Comparison of ENCODE assay signal across 9 cellular contexts in the genomic region with DNA sequence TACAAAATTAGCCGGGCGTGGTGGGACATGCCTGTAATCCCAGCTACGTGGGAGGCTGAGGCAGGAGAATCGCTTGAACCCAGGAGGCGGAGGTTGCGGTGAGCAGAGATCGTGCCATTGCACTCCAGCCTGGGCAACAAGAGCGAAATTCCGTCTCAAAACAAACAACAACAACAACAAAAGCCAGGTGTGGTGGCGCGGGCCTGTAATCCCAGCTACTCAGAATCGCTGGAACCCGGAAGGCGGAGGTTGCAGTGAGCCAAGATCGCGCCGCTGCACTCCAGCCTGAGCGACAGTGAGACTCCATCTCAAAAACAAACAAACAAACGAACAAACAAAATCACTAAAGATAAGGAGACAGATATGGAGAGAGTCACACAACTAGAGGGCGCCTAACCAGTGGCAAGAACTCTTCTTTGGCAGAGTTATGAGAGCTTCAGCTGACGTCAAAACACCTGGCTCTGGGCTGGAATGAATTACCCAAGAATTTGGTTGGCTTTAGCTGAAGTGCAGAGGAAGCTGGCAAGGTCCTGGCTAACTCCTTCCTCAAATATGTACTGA. TPM values are rescaled to one million over a fixed set of nuclear protein-coding genes. Genes with fewer than 3 reads are reported as not detected.
DNase-seq lines count a peak whose midpoint lies in the region; ATAC-seq and TF ChIP-seq lines count a peak whose summit lies in the region.
"Not testable (repeated sequence)": the region's sequence is repeated elsewhere in the genome, so short reads cannot be mapped to it uniquely, and the experiment has no call there.
"Had no signal": no experiment of that assay in that cellular context is flagged by ENCODE, and none has a peak within 500 bp of the region (broad histone marks: within the 10 kb centered on the region; RNA-seq: fewer than 3 reads in every experiment).

No MANE protein-coding gene starts in this region.

- H3K27me3 ChIP-seq in Caco-2 (replicated peaks; ENCODE audit: control insufficient read depth, insufficient read depth, low read length); suprapubic skin: not testable (repeated sequence)

- H3K4me1 ChIP-seq in Caco-2; HEK293 (ENCODE audit: control insufficient read depth, insufficient read depth, low read length): not testable (repeated sequence)
- peaks cover 31% of the 10 kb centered on the region for H3K4me1 ChIP-seq in suprapubic skin

- peak; percentile 14 to 36 for TF ChIP-seq CTCF in Caco-2 (IDR thresholded peaks at IDR 0.05; ENCODE audit: insufficient read depth in 1 of 2, low read depth in 1 of 2, low read length in 1 of 2, severe bottlenecking in 1 of 2, unreplicated experiment in 1 of 2)
- peak; percentile 57 for TF ChIP-seq CTCF in HEK293 (tag by site-specific recombination; IDR thresholded peaks at IDR 0.05)
- TF ChIP-seq CTCF in suprapubic skin (IDR thresholded peaks at IDR 0.05): peak in 1 of 2 donors; percentile 27

- H3K9me3 Mint-ChIP-seq in Caco-2 (ENCODE audit: unreplicated experiment); activated naive CD4-positive, alpha-beta T cell treated with anti-CD3 and anti-CD28 coated beads, Interleukin-2, amount 10 ng/mL, durations not matched to agents 7 days and 5 days; memory B cell: not testable (repeated sequence)

- intact Hi-C loops in Caco-2 (cut with micrococcal nuclease; ENCODE audit: unreplicated experiment): loop anchor here (1.0 kb wide), 1 partner anchor 17 kb away; a partner anchor contains a TSS

- WGBS in suprapubic skin: 72% methylated on average over 21 of the region's 21 CpGs

- TF ChIP-seq EP300 in suprapubic skin (IDR thresholded peaks at IDR 0.05): not testable (repeated sequence)

- TF ChIP-seq POLR2A in erythroblast (IDR thresholded peaks at IDR 0.05; ENCODE audit: low read length); suprapubic skin (IDR thresholded peaks at IDR 0.05): not testable (repeated sequence)

- not testable (repeated sequence) for BruUV-seq in Caco-2 (replicated peaks; lab: Mats Ljungman, UMichigan)

- not testable (repeated sequence) for H3K27me3 Mint-ChIP-seq in Caco-2 (ENCODE audit: insufficient read depth, unreplicated experiment); activated naive CD4-positive, alpha-beta T cell treated with anti-CD3 and anti-CD28 coated beads, Interleukin-2, amount 10 ng/mL, durations not matched to agents 7 days and 5 days; memory B cell

- peak; percentile 56 to 60 for DNase-seq in Caco-2
- DNase-seq in NCI-H2107 treated with DMSO at 0.1 percent for 48 hours (lab: John Stamatoyannopoulos, UW; ENCODE audit: unreplicated experiment): peak; percentile 3
- peak; percentile 67 for DNase-seq in SK-MEL-5 (ENCODE audit: low read depth, low spot score)
- DNase-seq in activated naive CD4-positive, alpha-beta T cell treated with anti-CD3 and anti-CD28 coated beads, Interleukin-2, amount 10 ng/mL, durations not matched to agents 7 days and 5 days: peak; percentile 30
- peak; percentile 8 to 23 for DNase-seq in erythroblast (lab: John Stamatoyannopoulos, UW)
- not testable (repeated sequence) for DNase-seq in memory B cell (ENCODE audit: low spot score in 2 of 2); suprapubic skin (ENCODE audit: low spot score in 2 of 2)

- H3K4me3 Mint-ChIP-seq in Caco-2 (ENCODE audit: unreplicated experiment): peak overlapping the region; percentile 100
- peak overlapping the region; percentile 47 for H3K4me3 Mint-ChIP-seq in activated naive CD4-positive, alpha-beta T cell treated with anti-CD3 and anti-CD28 coated beads, Interleukin-2, amount 10 ng/mL, durations not matched to agents 7 days and 5 days
- peak overlapping the region; percentile 16 for H3K4me3 Mint-ChIP-seq in memory B cell

- in situ Hi-C loops in SK-MEL-5 (cut with HindIII; ENCODE audit: low pct_unique_long_range_greater_than_20kb, low sequenced_read_pairs): not testable (repeated sequence)

- not testable (repeated sequence) for H3K9me3 ChIP-seq in Caco-2; HEK293 (ENCODE audit: control insufficient read depth, insufficient read depth, low read depth, low read length); suprapubic skin

- CTCF ChIA-PET in Caco-2 (lab: Charles Lee) (interaction anchor here (0.6 to 2.1 kb wide), 4 partner anchors 9 to 107 kb away, joined by 3 to 7 read pairs (median 4); a partner anchor contains a TSS), HEK293 (lab: Yijun Ruan, JAX) (interaction anchor here (0.7 to 2.5 kb wide), 6 partner anchors 26 to 186 kb away, joined by 3 to 12 read pairs (median 3); no protein-coding TSS in a partner anchor)
- CTCF ChIA-PET in activated naive CD4-positive, alpha-beta T cell treated with anti-CD3 and anti-CD28 coated beads, Interleukin-2, amount 10 ng/mL, durations not matched to agents 7 days and 5 days (lab: Charles Lee): interaction anchor here (0.6 to 1.4 kb wide), 3 partner anchors 8 to 141 kb away, joined by 3 to 6 read pairs (median 5); no protein-coding TSS in a partner anchor

- peak; percentile 10 for ATAC-seq in memory B cell (ENCODE audit: low read depth)

- H3K27ac ChIP-seq in HEK293 (ENCODE audit: extremely low read depth, low read depth, low read length): peak overlapping the region; percentile 72
- peak overlapping the region; percentile 86 for H3K27ac ChIP-seq in suprapubic skin

- peaks cover 28% of the 10 kb centered on the region for H3K36me3 Mint-ChIP-seq in Caco-2 (ENCODE audit: insufficient read depth, unreplicated experiment)
- not testable (repeated sequence) for H3K36me3 Mint-ChIP-seq in activated naive CD4-positive, alpha-beta T cell treated with anti-CD3 and anti-CD28 coated beads, Interleukin-2, amount 10 ng/mL, durations not matched to agents 7 days and 5 days; memory B cell

- H3K4me3 ChIP-seq in Caco-2 (ENCODE audit: low read depth, low read length): peak overlapping the region; percentile 74
- not testable (repeated sequence) for H3K4me3 ChIP-seq in HEK293 (ENCODE audit: low read depth, low read length)
- peak overlapping the region; percentile 85 for H3K4me3 ChIP-seq in suprapubic skin

- not testable (repeated sequence) for H3K36me3 ChIP-seq in Caco-2 (ENCODE audit: control insufficient read depth, insufficient read depth, low read length); suprapubic skin
- peaks cover 12 to 15% of the 10 kb centered on the region in 2 experiments; a peak in 2 of 3 replicates for H3K36me3 ChIP-seq in HEK293 (ENCODE audit: control insufficient read depth in 2 of 2, insufficient read depth in 1 of 2, low read length in 2 of 2)

- POLR2A ChIA-PET in Caco-2 (lab: Charles Lee): interaction anchor here (0.5 to 1.2 kb wide), 2 partner anchors 38 to 83 kb away, joined by 3 to 4 read pairs; no protein-coding TSS in a partner anchor
- POLR2A ChIA-PET in HEK293 (lab: Yijun Ruan, JAX): interaction anchor here (1.1 to 2.5 kb wide), 5 partner anchors 8 to 328 kb away, joined by 4 to 19 read pairs (median 5); a partner anchor contains a TSS

- H3K27ac Mint-ChIP-seq in Caco-2 (ENCODE audit: unreplicated experiment): peak overlapping the region; percentile 99
- H3K27ac Mint-ChIP-seq in activated naive CD4-positive, alpha-beta T cell treated with anti-CD3 and anti-CD28 coated beads, Interleukin-2, amount 10 ng/mL, durations not matched to agents 7 days and 5 days: peak overlapping the region; percentile 56
- not testable (repeated sequence) for H3K27ac Mint-ChIP-seq in memory B cell

- not testable (repeated sequence) for H3K4me1 Mint-ChIP-seq in Caco-2 (ENCODE audit: low read depth, unreplicated experiment)
- H3K4me1 Mint-ChIP-seq in activated naive CD4-positive, alpha-beta T cell treated with anti-CD3 and anti-CD28 coated beads, Interleukin-2, amount 10 ng/mL, durations not matched to agents 7 days and 5 days: peaks cover 35% of the 10 kb centered on the region
- peaks cover 14% of the 10 kb centered on the region for H3K4me1 Mint-ChIP-seq in memory B cell

TF ChIP-seq in HEK293, 187 proteins besides CTCF, POLR2A, EP300 and RAD21:
- TF ChIP-seq YY2 (tag by site-specific recombination; IDR thresholded peaks at IDR 0.05): 0 out of 2 replicates have a peak, but pooled peaks have one; percentile 3
- TF ChIP-seq ZNF623 (tag by site-specific recombination; IDR thresholded peaks at IDR 0.05): peak; percentile 13; the same call in 1 of the 2 replicates
- TF ChIP-seq ZNF654 (tag by site-specific recombination; IDR thresholded peaks at IDR 0.05; ENCODE audit: low read depth): 0 out of 2 replicates have a peak, but pooled peaks have one; percentile 11
- 0 out of 2 replicates have a peak, but pooled peaks have one; percentile 60 for TF ChIP-seq ZNF600 (tag by site-specific recombination; IDR thresholded peaks at IDR 0.05)
- peak; percentile 32; the same call in 1 of the 2 replicates for TF ChIP-seq ZNF133 (tag by site-specific recombination; IDR thresholded peaks at IDR 0.05)
- TF ChIP-seq ZNF2 (tag by site-specific recombination; IDR thresholded peaks at IDR 0.05): 0 out of 2 replicates have a peak, but pooled peaks have one; percentile 28
- TF ChIP-seq ZBTB21 (tag by site-specific recombination; IDR thresholded peaks at IDR 0.05): peak; percentile 75
- peak; percentile 68 for TF ChIP-seq ZNF629 (tag by site-specific recombination; IDR thresholded peaks at IDR 0.05)

RNA-seq across cellular contexts. Expression of a gene that starts 1.2 kb away (rescaled TPM):
- 54.3 and 54.8 TPM in 2 replicates for total RNA-seq in Caco-2 (2022)
- total RNA-seq in SK-MEL-5 (2014; rRNA removed; shearing (Covaris generic)): 71.5 and 73.8 TPM in 2 replicates
- polyA plus RNA-seq in SK-MEL-5 (2015; cell fraction: cytosol; rRNA removed): 26.0 and 31.2 TPM in 2 replicates
- polyA plus RNA-seq in SK-MEL-5 (2015; cell fraction: nucleus; rRNA removed): 29.6 and 41.0 TPM in 2 replicates
- total RNA-seq in suprapubic skin: 10 to 100 TPM; 11.2 to 13.3 (median 12.2) TPM

RNA-seq across cellular contexts. Expression of a gene that starts 17.6 kb away (rescaled TPM):
- total RNA-seq in Caco-2 (2022) (31.8 and 34.2 TPM in 2 replicates), suprapubic skin (1 to 10 TPM; 3.5 to 8.9 (median 3.7) TPM)
- total RNA-seq in SK-MEL-5 (2014; rRNA removed; shearing (Covaris generic)): 9.0 and 9.4 TPM in 2 replicates
- polyA plus RNA-seq in SK-MEL-5 (2015; cell fraction: cytosol; rRNA removed): 15.0 TPM in 2 replicates
- polyA plus RNA-seq in SK-MEL-5 (2015; cell fraction: nucleus; rRNA removed): 80.9 and 81.2 TPM in 2 replicates

RNA-seq across cellular contexts. Expression of a gene that starts 34.6 kb away (rescaled TPM):
- not detected in 2 replicates for total RNA-seq in Caco-2 (2022)
- total RNA-seq in SK-MEL-5 (2014; rRNA removed; shearing (Covaris generic)): 0.11 and 0.16 TPM in 2 replicates
- 0.12 and 0.30 TPM in 2 replicates for polyA plus RNA-seq in SK-MEL-5 (2015; cell fraction: cytosol; rRNA removed)
- not detected in 2 replicates for polyA plus RNA-seq in SK-MEL-5 (2015; cell fraction: nucleus; rRNA removed)
- total RNA-seq in suprapubic skin: not detected
- total RNA-seq: cardiac septum had no signal

Comparison
In these comparisons a context has a peak if more than half of its experiments do, and no peak if none do; other contexts are left out.
1. H3K4me3 Mint-ChIP-seq: peak in every context shown above with its lines; median percentile 100 in Caco-2; 47 in activated naive CD4-positive, alpha-beta T cell treated with anti-CD3 and anti-CD28 coated beads, Interleukin-2, amount 10 ng/mL, durations not matched to agents 7 days and 5 days; 16 in memory B cell.